20 cellular contexts compared by ENCODE assay signal in genomic region chr10:10207538-10207937, GRCh38.
A peak's percentile ranks its signal among the peaks of the same experiment; 100 is the strongest.
DNase-seq lines count a peak whose midpoint lies in the region; ATAC-seq, FAIRE-seq and TF ChIP-seq lines count a peak whose summit lies in the region.
"Had no signal": no experiment of that assay in that cellular context is flagged by ENCODE, and none has a peak within 500 bp of the region (broad histone marks: within the 10 kb centered on the region; RNA-seq: fewer than 3 reads in every experiment).

No MANE protein-coding gene starts in this region.

- no peaks in the 10 kb centered on the region for H3K9me2 ChIP-seq in Karpas-422 (replicated peaks; ENCODE audit: insufficient read depth, low read length)

- POLR2A ChIA-PET in GM12878 (lab: Charles Lee), result no interaction called here

- no peak for TF ChIP-seq POLR2A in GM12878 (IDR thresholded peaks at IDR 0.05; ENCODE audit: low read depth, low read length)

- FAIRE-seq in GM12878 (lab: Jason Lieb, UNC), result no peak
- FAIRE-seq: A204.1, G401.6, GM18507, H1 had no signal

- RAD21 ChIA-PET in GM12878 (lab: Charles Lee; ENCODE audit: unreplicated experiment), result no interaction called here

- peak; percentile 3 for DNase-seq in NOMO-1 treated with DMSO at 0.1 percent for 48 hours (lab: John Stamatoyannopoulos, UW; ENCODE audit: unreplicated experiment)
- no peak for DNase-seq in NOMO-1 (lab: John Stamatoyannopoulos, UW; ENCODE audit: unreplicated experiment in 2 of 2)
- DNase-seq in Karpas-422, result peak; percentile 53
- DNase-seq in GM12878 (ENCODE audit: low read depth, low spot score), result no peak
- DNase-seq in stimulated activated CD4-positive, alpha-beta T cell treated with anti-CD3 and anti-CD28 coated beads, Interleukin-15, amount 100 ng/mL, for 24 hours, result no peak
- no peak for DNase-seq in kidney glomerular epithelial cell (lab: John Stamatoyannopoulos, UW)
- DNase-seq: Caco-2; CD4-positive, CD25-positive, alpha-beta regulatory T cell; CD8-positive, alpha-beta T cell; DMS153; DND-41; H7; HCEC 1CT had no signal

- WGBS in GM12878 (ENCODE audit: insufficient coverage, insufficient replicate concordance, low lambda C conversion rate, missing lambda C conversion rate), result 30% methylated on average over 2 of the region's 3 CpGs

- H3K79me2 ChIP-seq in Karpas-422 (ENCODE audit: low read length) (no peaks in the 10 kb centered on the region), GM12878 (ENCODE audit: control insufficient read depth, insufficient read depth, low read length) (no peaks in the 10 kb centered on the region)

- H3K4me1 ChIP-seq in Karpas-422 (ENCODE audit: low read length) (peaks cover 52% of the 10 kb centered on the region), GM12878 (ENCODE audit: control insufficient read depth, insufficient read depth, low read length) (no peaks in the 10 kb centered on the region)
- H3K4me1 ChIP-seq: Caco-2 had no signal

- H3K4me2 ChIP-seq in Karpas-422 (ENCODE audit: low read depth, low read length, poor library complexity, severe bottlenecking) (peak overlapping the region; percentile 52), GM12878 (ENCODE audit: control insufficient read depth, insufficient read depth) (no peak overlapping the region)
- H3K4me2 ChIP-seq: BLaER1 had no signal

- ATAC-seq in GM12878, result no peak
- ATAC-seq: CD8-positive, alpha-beta T cell had no signal

- TF ChIP-seq CTCF in GM12878 (IDR thresholded peaks at IDR 0.05 in 2 of 3, conservative IDR thresholded peaks at IDR 0.05 in 1 of 3; ENCODE audit: control insufficient read depth in 2 of 3, extremely low read depth in 1 of 3, insufficient read depth in 1 of 3, low read depth in 3 of 3, low read length in 3 of 3), result no peak

- CTCF ChIA-PET in GM12878 (lab: Yijun Ruan, JAX), result no interaction called here

- in situ Hi-C loops in GM12878 (cut with MboI), result no loop called here

- no TSS peak for BruUV-seq in GM12878 (replicated peaks; lab: Mats Ljungman, UMichigan)

- H3K27ac ChIP-seq in Karpas-422 (ENCODE audit: low read length) (peak overlapping the region; percentile 99), GM12878 (ENCODE audit: control insufficient read depth, insufficient read depth) (no peak overlapping the region)
- H3K27ac ChIP-seq: 22Rv1, BLaER1, C4-2B had no signal

- no peak for TF ChIP-seq EP300 in GM12878 (IDR thresholded peaks at IDR 0.05; ENCODE audit: borderline replicate concordance in 1 of 2, control insufficient read depth in 1 of 2, low read depth in 2 of 2, low read length in 2 of 2)

- peaks cover 13% of the 10 kb centered on the region for H3K9me3 ChIP-seq in Karpas-422 (ENCODE audit: low read length)
- H3K9me3 ChIP-seq in GM12878 (replicated peaks; ENCODE audit: control insufficient read depth, insufficient read depth, low read length), result no peaks in the 10 kb centered on the region; the same call in 2 of the 3 replicates

- SMC1A ChIA-PET in GM12878 (lab: Charles Lee; ENCODE audit: uncharacterized antibody, unreplicated experiment), result interaction anchor here (1.4 kb wide), 1 partner anchor 12 kb away, joined by 4 read pairs; no protein-coding TSS in a partner anchor

- no peak overlapping the region for H3K9ac ChIP-seq in Karpas-422 (ENCODE audit: low read length)
- no peak overlapping the region for H3K9ac ChIP-seq in GM12878 (ENCODE audit: control insufficient read depth, insufficient read depth, low read length)
- H3K9ac ChIP-seq: BLaER1 had no signal

- intact Hi-C loops in GM12878 (cut with micrococcal nuclease; ENCODE audit: unreplicated experiment), result no loop called here

- H2AFZ ChIP-seq in Karpas-422 (ENCODE audit: low read length) (no peak overlapping the region), GM12878 (ENCODE audit: control insufficient read depth, low read depth, low read length) (no peak overlapping the region)

- H4K20me1 ChIP-seq in Karpas-422 (ENCODE audit: insufficient read depth, low read depth, low read length), result no peaks in the 10 kb centered on the region
- no peaks in the 10 kb centered on the region for H4K20me1 ChIP-seq in GM12878 (ENCODE audit: control insufficient read depth, insufficient read depth)
- H4K20me1 ChIP-seq: BLaER1 had no signal

- peaks cover 10% of the 10 kb centered on the region; the same call in 1 of the 2 replicates for H3K36me3 ChIP-seq in Karpas-422 (ENCODE audit: insufficient read depth, low read length)
- H3K36me3 ChIP-seq in GM12878 (ENCODE audit: control insufficient read depth in 2 of 2, insufficient read depth in 2 of 2, low read length in 1 of 2), result no peaks in the 10 kb centered on the region
- H3K36me3 ChIP-seq: BLaER1 had no signal

- H3K27me3 ChIP-seq in Karpas-422 (ENCODE audit: low read length), result no peaks in the 10 kb centered on the region
- no peaks in the 10 kb centered on the region for H3K27me3 ChIP-seq in GM12878 (replicated peaks in 1 of 2; ENCODE audit: control insufficient read depth in 2 of 2, insufficient read depth in 2 of 2, low read length in 1 of 2)
- H3K27me3 ChIP-seq: BLaER1 had no signal

- H3K4me3 ChIP-seq in Karpas-422 (ENCODE audit: low read length) (no peak overlapping the region), GM12878 (no peak overlapping the region)
- H3K4me3 ChIP-seq: BLaER1 had no signal

- TF ChIP-seq RAD21 in GM12878 (IDR thresholded peaks at IDR 0.05; ENCODE audit: insufficient read depth, low read depth, low read length), result no peak

TF ChIP-seq in GM12878, 131 proteins besides CTCF, POLR2A, EP300 and RAD21:
- TF ChIP-seq SPI1 (IDR thresholded peaks at IDR 0.05; ENCODE audit: borderline replicate concordance, insufficient read depth, low read depth, low read length) (0 out of 2 replicates have a peak, but pooled peaks have one; percentile 16), BMI1 (IDR thresholded peaks at IDR 0.05; ENCODE audit: borderline replicate concordance) (no peak)

Comparison
In these comparisons a context has a peak if more than half of its experiments do, and no peak if none do; other contexts are left out.
1. DNase-seq: peak in NOMO-1 treated with DMSO at 0.1 percent for 48 hours (single experiment) and Karpas-422 (single experiment); none in NOMO-1 (0 of 2), GM12878 (single experiment), stimulated activated CD4-positive, alpha-beta T cell treated with anti-CD3 and anti-CD28 coated beads, Interleukin-15, amount 100 ng/mL, for 24 hours (single experiment) and kidney glomerular epithelial cell (single experiment).